ENCODE assay signal across 26 cellular contexts in genomic region chr5:173944512-173944911, GRCh38. TPM values are rescaled to one million over a fixed set of nuclear protein-coding genes. Genes with fewer than 3 reads are reported as not detected.
DNase-seq lines count a peak whose midpoint lies in the region; ATAC-seq, FAIRE-seq and TF ChIP-seq lines count a peak whose summit lies in the region.
"Had no signal": no experiment of that assay in that cellular context is flagged by ENCODE, and none has a peak within 500 bp of the region (broad histone marks: within the 10 kb centered on the region; RNA-seq: fewer than 3 reads in every experiment).

No MANE protein-coding gene starts in this region.

- H3K4me2 ChIP-seq in astrocyte (ENCODE audit: low read length) = no peak overlapping the region
- H3K4me2 ChIP-seq: BLaER1 treated with 17β-estradiol and CSF1 and Interleukin-3, amounts not matched to agents 10 nM and 100 nM had no signal

- H3K9me3 Mint-ChIP-seq in astrocyte (ENCODE audit: unreplicated experiment) = no peaks in the 10 kb centered on the region
- H3K9me3 Mint-ChIP-seq: dendritic cell treated with granulocyte-macrophage colony-stimulating factor and Interleukin-4, amounts not matched to agents 40 ng/mL and 50 ng/mL, for 4 days; nephron progenitor cell had no signal

- ATAC-seq in gastrocnemius medialis (peak; percentile 53 to 62), GM18498 (IDR thresholded peaks at IDR 0.05; ENCODE audit: unreplicated experiment) (no peak), GM18519 (IDR thresholded peaks at IDR 0.05; ENCODE audit: low FRiP score, unreplicated experiment) (no peak)
- no peak for ATAC-seq in stimulated activated naive CD8-positive, alpha-beta T cell treated with anti-CD3 and anti-CD28 coated beads, Interleukin-15, Interleukin-2, amounts not matched to agents 100 U/mL and 50 U/mL, for 24 hours
- ATAC-seq: GM12878, mucosa of descending colon, Panc1 had no signal

- in situ Hi-C loops in gastrocnemius medialis (cut with MboI; ENCODE audit: low sequenced_read_pairs in 4 of 4) = no loop called here

- no peak for TF ChIP-seq POLR2A in gastrocnemius medialis (IDR thresholded peaks at IDR 0.05)

- H3K27me3 ChIP-seq in astrocyte (ENCODE audit: insufficient read depth, low read length) (no peaks in the 10 kb centered on the region), kidney epithelial cell (ENCODE audit: control insufficient read depth, insufficient read depth, low read length) (no peaks in the 10 kb centered on the region), gastrocnemius medialis (no peaks in the 10 kb centered on the region)
- H3K27me3 ChIP-seq: BLaER1 treated with 17β-estradiol and CSF1 and Interleukin-3, amounts not matched to agents 10 nM and 100 nM; heart right ventricle; SJSA1 had no signal

- H3K4me3 Mint-ChIP-seq in astrocyte (ENCODE audit: unreplicated experiment) = no peak overlapping the region
- H3K4me3 Mint-ChIP-seq: dendritic cell treated with granulocyte-macrophage colony-stimulating factor and Interleukin-4, amounts not matched to agents 40 ng/mL and 50 ng/mL, for 4 days; nephron progenitor cell had no signal

- H3K4me3 ChIP-seq in astrocyte (ENCODE audit: insufficient read depth, low read depth, low read length) (no peak overlapping the region), kidney epithelial cell (ENCODE audit: low read depth, low read length) (no peak overlapping the region), gastrocnemius medialis (no peak overlapping the region)
- H3K4me3 ChIP-seq: BLaER1 treated with 17β-estradiol and CSF1 and Interleukin-3, amounts not matched to agents 10 nM and 100 nM; GM12878; heart right ventricle; mucosa of descending colon; SJSA1 had no signal

- intact Hi-C loops in gastrocnemius medialis (cut with DNase I; ENCODE audit: low total_unique reads) = no loop called here

- H3K27me3 Mint-ChIP-seq in astrocyte (ENCODE audit: low read depth, unreplicated experiment) = no peaks in the 10 kb centered on the region
- H3K27me3 Mint-ChIP-seq: dendritic cell treated with granulocyte-macrophage colony-stimulating factor and Interleukin-4, amounts not matched to agents 40 ng/mL and 50 ng/mL, for 4 days had no signal

- DNase-seq in DMS79 (lab: John Stamatoyannopoulos, UW) = peak; percentile 34
- DNase-seq in astrocyte (ENCODE audit: low read depth) = no peak
- peak; percentile 63 for DNase-seq in kidney epithelial cell (ENCODE audit: low read depth)
- DNase-seq in gastrocnemius medialis = no peak
- no peak for DNase-seq in HPDE6-E6E7 (ENCODE audit: extremely low spot score)
- no peak for DNase-seq in stimulated activated naive CD8-positive, alpha-beta T cell treated with anti-CD3 and anti-CD28 coated beads, Interleukin-15, Interleukin-2, amounts not matched to agents 100 U/mL and 50 U/mL, for 24 hours
- DNase-seq: activated naive CD4-positive, alpha-beta T cell; activated T-cell treated with anti-CD3 and anti-CD28 coated beads, Interleukin-2, amount 50 U/mL, for 1 hour; COR-L47; HCEC 1CT; heart right ventricle; mucosa of descending colon; MV-4-11; NCI-H510A; nephron progenitor cell had no signal

- H3K79me2 ChIP-seq in astrocyte (ENCODE audit: insufficient read depth, low read length) = peaks cover 11% of the 10 kb centered on the region

- no peaks in the 10 kb centered on the region for H3K9me3 ChIP-seq in astrocyte (ENCODE audit: insufficient read depth, low read depth, low read length)
- no peaks in the 10 kb centered on the region for H3K9me3 ChIP-seq in gastrocnemius medialis
- H3K9me3 ChIP-seq: BLaER1 treated with 17β-estradiol and CSF1 and Interleukin-3, amounts not matched to agents 10 nM and 100 nM; heart right ventricle; mucosa of descending colon; SJSA1 had no signal

- no peak overlapping the region for H3K27ac ChIP-seq in astrocyte (ENCODE audit: low read depth, low read length)
- peak overlapping the region; percentile 67 to 94 (median 70) for H3K27ac ChIP-seq in gastrocnemius medialis
- H3K27ac ChIP-seq: BLaER1 treated with 17β-estradiol and CSF1 and Interleukin-3, amounts not matched to agents 10 nM and 100 nM; SJSA1 had no signal

- peaks cover 12% of the 10 kb centered on the region for H3K4me1 Mint-ChIP-seq in astrocyte (ENCODE audit: low read depth, unreplicated experiment)

- peaks cover 10% of the 10 kb centered on the region for H4K20me1 ChIP-seq in astrocyte (ENCODE audit: insufficient read depth, low read length)

- H2AFZ ChIP-seq in astrocyte (ENCODE audit: low read depth, low read length) = no peak overlapping the region

- peaks cover 19% of the 10 kb centered on the region for H3K36me3 ChIP-seq in astrocyte (ENCODE audit: insufficient read depth, low read length)
- H3K36me3 ChIP-seq in kidney epithelial cell (ENCODE audit: control insufficient read depth, insufficient read depth, low read length) = no peaks in the 10 kb centered on the region
- peaks cover 0 to 35% of the 10 kb centered on the region in 2 donors for H3K36me3 ChIP-seq in gastrocnemius medialis

- peak overlapping the region; percentile 56 for H3K27ac Mint-ChIP-seq in astrocyte (ENCODE audit: unreplicated experiment)
- H3K27ac Mint-ChIP-seq: dendritic cell treated with granulocyte-macrophage colony-stimulating factor and Interleukin-4, amounts not matched to agents 40 ng/mL and 50 ng/mL, for 4 days; nephron progenitor cell had no signal

- FAIRE-seq in astrocyte (lab: Jason Lieb, UNC) = no peak
- FAIRE-seq: endometrium, GM12878, urothelium cell line had no signal

- TF ChIP-seq CTCF in astrocyte (IDR thresholded peaks at IDR 0.05; ENCODE audit: insufficient read depth, low read depth, low read length) (no peak), kidney epithelial cell (IDR thresholded peaks at IDR 0.05; ENCODE audit: insufficient read depth, low read length, poor library complexity, severe bottlenecking) (no peak), gastrocnemius medialis (IDR thresholded peaks at IDR 0.05 in 4 of 5, conservative IDR thresholded peaks at IDR 0.05 in 1 of 5) (no peak)

- H3K4me1 ChIP-seq in astrocyte (ENCODE audit: insufficient read depth, low read length) = no peaks in the 10 kb centered on the region
- H3K4me1 ChIP-seq in gastrocnemius medialis = peaks cover 44 to 54% of the 10 kb centered on the region in 2 donors

- no peak overlapping the region for H3K9ac ChIP-seq in astrocyte (ENCODE audit: low read length)
- H3K9ac ChIP-seq: BLaER1 treated with 17β-estradiol and CSF1 and Interleukin-3, amounts not matched to agents 10 nM and 100 nM had no signal

- peaks cover 15% of the 10 kb centered on the region for H3K36me3 Mint-ChIP-seq in astrocyte (ENCODE audit: low read depth, unreplicated experiment)

RNA-seq across cellular contexts. Expression of gene C5orf47, which starts 44.5 kb away (rescaled TPM):
- total RNA-seq in astrocyte (not detected in 2 replicates), kidney epithelial cell (not detected in 2 replicates), gastrocnemius medialis (under 1 TPM in 1 of 4 donors, not detected in 3; 0.61 TPM)
- total RNA-seq: GM12878; mucosa of descending colon; SJSA1; subcutaneous adipose tissue; T-helper 1 cell treated with Interleukin-12 subunit alpha and Interleukin-12 subunit beta and Interleukin-4 antibody, amounts not matched to agents 30 ng/mL and 1 ng/mL, for 36 hours had no signal

RNA-seq across cellular contexts. Expression of gene CPEB4, which starts 56.4 kb away (rescaled TPM):
- total RNA-seq in astrocyte (37.2 and 40.6 TPM in 2 replicates), kidney epithelial cell (20.9 and 32.7 TPM in 2 replicates), gastrocnemius medialis (100 to 1,000 TPM in 2 of 4 donors, 10 to 100 TPM in 2; 97.8 to 109 (median 102) TPM)

Comparison
In these comparisons a context has a peak if more than half of its experiments do, and no peak if none do; other contexts are left out.
1. DNase-seq: peak in DMS79 (single experiment) and kidney epithelial cell (single experiment); none in astrocyte (single experiment), gastrocnemius medialis (0 of 2), HPDE6-E6E7 (single experiment) and stimulated activated naive CD8-positive, alpha-beta T cell treated with anti-CD3 and anti-CD28 coated beads, Interleukin-15, Interleukin-2, amounts not matched to agents 100 U/mL and 50 U/mL, for 24 hours (single experiment).
2. ATAC-seq: peak in gastrocnemius medialis (2 of 2); none in GM18498 (single experiment), stimulated activated naive CD8-positive, alpha-beta T cell treated with anti-CD3 and anti-CD28 coated beads, Interleukin-15, Interleukin-2, amounts not matched to agents 100 U/mL and 50 U/mL, for 24 hours (single experiment) and GM18519 (single experiment).